ENCODE assay signal across 8 cellular contexts in genomic region chr2:135530313-135531230, GRCh38. TPM values are rescaled to one million over a fixed set of nuclear protein-coding genes. Genes with fewer than 3 reads are reported as not detected.
A peak's percentile ranks its signal among the peaks of the same experiment; 100 is the strongest.
DNase-seq lines count a peak whose midpoint lies in the region; ATAC-seq and TF ChIP-seq lines count a peak whose summit lies in the region.

ZRANB3 (minus strand) TSS chr2:135531218.

- TF ChIP-seq CTCF in adrenal gland (IDR thresholded peaks at IDR 0.05) (peak in 1 of 6 experiments; percentile 7), heart left ventricle (IDR thresholded peaks at IDR 0.05) (no peak), transverse colon (IDR thresholded peaks at IDR 0.05) (no peak)

- H3K27me3 ChIP-seq in adrenal gland = no peaks in the 10 kb centered on the region
- H3K27me3 ChIP-seq in heart left ventricle = no peaks in the 10 kb centered on the region
- no peaks in the 10 kb centered on the region for H3K27me3 ChIP-seq in transverse colon

- H3K36me3 ChIP-seq in adrenal gland (replicated peaks in 1 of 2) (no peaks in the 10 kb centered on the region), heart left ventricle (no peaks in the 10 kb centered on the region), transverse colon (no peaks in the 10 kb centered on the region)

- TF ChIP-seq EP300 in transverse colon (IDR thresholded peaks at IDR 0.05; ENCODE audit: low read depth) = no peak

- H3K9me3 ChIP-seq in adrenal gland (replicated peaks in 1 of 3) (no peaks in the 10 kb centered on the region), heart left ventricle (no peaks in the 10 kb centered on the region), transverse colon (no peaks in the 10 kb centered on the region)

- H3K27ac ChIP-seq in adrenal gland (peak within 1 kb of the TSS; percentile 72 to 97 (median 93)), heart left ventricle (peak within 1 kb of the TSS; percentile 82 to 97 (median 93)), transverse colon (peak within 1 kb of the TSS; percentile 88 to 94 (median 92))

- ATAC-seq in HG02870 (IDR thresholded peaks at IDR 0.05; ENCODE audit: unreplicated experiment) (peak; percentile 66), heart left ventricle (peak; percentile 90 to 94 (median 92))

- peak within 1 kb of the TSS; percentile 58 to 97 (median 77) for H3K4me3 ChIP-seq in adrenal gland
- H3K4me3 ChIP-seq in heart left ventricle = peak within 1 kb of the TSS; percentile 61 to 92 (median 80)
- peak within 1 kb of the TSS; percentile 78 to 94 (median 88) for H3K4me3 ChIP-seq in transverse colon

- peaks cover 9% of the 10 kb centered on the region in 2 donors for H3K4me1 ChIP-seq in adrenal gland (replicated peaks in 1 of 2)
- peaks cover 0 to 21% (median 7%) of the 10 kb centered on the region in 12 donors for H3K4me1 ChIP-seq in heart left ventricle
- H3K4me1 ChIP-seq in transverse colon = peaks cover 0 to 22% (median 11%) of the 10 kb centered on the region in 4 donors

- intact Hi-C loops in adrenal gland (cut with DNase I) (no loop called here), heart left ventricle (cut with DNase I) (loop anchor here in 4 of 10 donors (2.0 to 10.0 kb wide), 6 partner anchors 210 to 613 kb away; partner anchors contain the start of genes UBXN4 (in 4 of the 4), CCNT2 (in 3 of the 4) and RAB3GAP1 (in 2 of the 4)), transverse colon (cut with DNase I; ENCODE audit: low total_unique reads) (no loop called here)

- in situ Hi-C loops in transverse colon (cut with MboI; ENCODE audit: low pct_ligation_motif_present in 1 of 4, low pct_unique_long_range_greater_than_20kb in 1 of 4, low sequenced_read_pairs in 3 of 4) = loop anchor here in 1 of 4 donors (10.0 kb wide), 1 partner anchor 214 kb away; the partner anchor contains the start of gene UBXN4

- TF ChIP-seq POLR2A in GM15510 (IDR thresholded peaks at IDR 0.05; ENCODE audit: borderline replicate concordance, extremely low read depth, insufficient read length) = peak; percentile 38
- TF ChIP-seq POLR2A in adrenal gland (IDR thresholded peaks at IDR 0.05) = peak in 1 of 2 donors; percentile 24
- TF ChIP-seq POLR2A in heart left ventricle (IDR thresholded peaks at IDR 0.05) = no peak
- TF ChIP-seq POLR2A in transverse colon (IDR thresholded peaks at IDR 0.05) = no peak

- DNase-seq in NCI-H146 (lab: John Stamatoyannopoulos, UW) (peak; percentile 99), T follicular helper cell (ENCODE audit: low read depth) (peak; percentile 93), adrenal gland (peak; percentile 93 to 99 (median 98)), heart left ventricle (peak; percentile 91 to 96 (median 95)), pons (ENCODE audit: low spot score) (peak; percentile 99), transverse colon (peak; percentile 96)

- 0 to 1% (median 0%) methylated on average over 41 to 46 of the region's 46 CpGs for WGBS in adrenal gland, 4 donors
- WGBS in heart left ventricle, 4 donors = 0% methylated on average over 46 of the region's 46 CpGs
- 0 to 1% methylated on average over 16 to 46 of the region's 46 CpGs for WGBS in transverse colon (ENCODE audit: low coverage in 1 of 2), 2 donors

RNA-seq across cellular contexts. Expression of gene ZRANB3, which starts in this region (rescaled TPM):
- total RNA-seq in adrenal gland (10 to 100 TPM in 4 of 8 donors, 1 to 10 TPM in 4; 3.4 to 16.8 (median 9.8) TPM), heart left ventricle (1 to 10 TPM; 1.2 to 4.1 (median 1.5) TPM), transverse colon (1 to 10 TPM in 3 of 4 donors, under 1 TPM in 1; 0.37 to 3.0 (median 1.6) TPM)
- polyA plus RNA-seq in adrenal gland (1 to 10 TPM; 1.0 to 5.1 (median 1.8) TPM), heart left ventricle (1 to 10 TPM in 1 of 2 donors, under 1 TPM in 1; 0.69 to 1.7 TPM)

Comparison
In these comparisons a context has a peak if more than half of its experiments do, and no peak if none do; other contexts are left out.
1. Peak in every context shown above with its lines: DNase-seq, ATAC-seq, H3K4me3 ChIP-seq and H3K27ac ChIP-seq.